ENCODE assay signal across 22 cellular contexts in genomic region chr10:11015371-11015934, GRCh38. TPM values are rescaled to one million over a fixed set of nuclear protein-coding genes. Genes with fewer than 3 reads are reported as not detected.
DNase-seq lines count a peak whose midpoint lies in the region; ATAC-seq and TF ChIP-seq lines count a peak whose summit lies in the region.
"Had no signal": no experiment of that assay in that cellular context is flagged by ENCODE, and none has a peak within 500 bp of the region (broad histone marks: within the 10 kb centered on the region; RNA-seq: fewer than 3 reads in every experiment).

No MANE protein-coding gene starts in this region.

- H3K27ac ChIP-seq in heart right ventricle = peak overlapping the region in 7 of 10 donors; percentile 13 to 92 (median 49)
- H3K27ac ChIP-seq in right cardiac atrium (ENCODE audit: low read length) = no peak overlapping the region
- peak overlapping the region; percentile 59 for H3K27ac ChIP-seq in upper lobe of right lung
- no peak overlapping the region for H3K27ac ChIP-seq in Karpas-422 (ENCODE audit: low read length)
- H3K27ac ChIP-seq: A549, PC-9, thoracic aorta had no signal

- peaks cover 0 to 71% (median 34%) of the 10 kb centered on the region in 9 donors for H3K4me1 ChIP-seq in heart right ventricle
- H3K4me1 ChIP-seq in right cardiac atrium (ENCODE audit: control insufficient read depth, insufficient read depth, low read length) = peaks cover 2% of the 10 kb centered on the region
- peaks cover 24% of the 10 kb centered on the region for H3K4me1 ChIP-seq in upper lobe of right lung
- peaks cover 3% of the 10 kb centered on the region; the same call in 1 of the 2 replicates for H3K4me1 ChIP-seq in Karpas-422 (ENCODE audit: low read length)

- H3K36me3 ChIP-seq in heart right ventricle (no peaks in the 10 kb centered on the region), upper lobe of right lung (no peaks in the 10 kb centered on the region), Karpas-422 (ENCODE audit: insufficient read depth, low read length) (no peaks in the 10 kb centered on the region)
- H3K36me3 ChIP-seq: thoracic aorta had no signal

- DNase-seq in heart right ventricle (no peak), right cardiac atrium (no peak), epidermal melanocyte (ENCODE audit: insufficient read length, low spot score) (peak; percentile 26), neural crest cell (ENCODE audit: low read depth, low spot score) (no peak), upper lobe of right lung (no peak), Karpas-422 (no peak), cerebellar nuclear complex (lab: John Stamatoyannopoulos, UW) (no peak)
- DNase-seq: activated CD4-positive, CD25-positive, alpha-beta regulatory T cell treated with anti-CD3 and anti-CD28 coated beads, Interleukin-2, amount 50 U/mL, for 72 hours; activated naive CD8-positive, alpha-beta T cell treated with anti-CD3 and anti-CD28 coated beads, Interleukin-2, amount 50 U/mL, for 24 hours; effector CD4-positive, alpha-beta T cell; hippocampal formation; Kasumi-1; NCI-H1417; NCI-H2171 treated with DMSO at 0.1 percent for 48 hours; PC-9; SK-N-SH; stimulated activated CD4-positive, alpha-beta T cell treated with anti-CD3 and anti-CD28 coated beads, Interleukin-4, amount 100 ng/mL, for 4 hours; T1000 had no signal

- H3K27me3 Mint-ChIP-seq in neural crest cell (ENCODE audit: low read depth) = peaks cover 25% of the 10 kb centered on the region

- ATAC-seq in heart right ventricle = no peak
- no peak for ATAC-seq in right cardiac atrium
- no peak for ATAC-seq in upper lobe of right lung
- ATAC-seq in GM21619 (IDR thresholded peaks at IDR 0.05; ENCODE audit: unreplicated experiment) = no peak
- ATAC-seq: A549; activated naive CD8-positive, alpha-beta T cell treated with anti-CD3 and anti-CD28 coated beads, Interleukin-2, amount 50 U/mL, for 24 hours had no signal

- H4K20me1 ChIP-seq in Karpas-422 (ENCODE audit: insufficient read depth, low read depth, low read length) = no peaks in the 10 kb centered on the region

- intact Hi-C loops in heart right ventricle (cut with DNase I) = loop anchor here in 4 of 10 donors (5.0 to 10.0 kb wide), 7 partner anchors 103 to 247 kb away; no protein-coding TSS in a partner anchor
- intact Hi-C loops in right cardiac atrium (cut with DNase I) = loop anchor here in 2 of 4 donors (10.0 kb wide), 2 partner anchors 101 to 221 kb away; no protein-coding TSS in a partner anchor
- intact Hi-C loops in upper lobe of right lung (cut with DNase I) = no loop called here

- H3K4me1 Mint-ChIP-seq in neural crest cell = peaks cover 82% of the 10 kb centered on the region

- H3K27ac Mint-ChIP-seq in neural crest cell (ENCODE audit: unreplicated experiment) = peak overlapping the region; percentile 94
- H3K27ac Mint-ChIP-seq: activated naive CD8-positive, alpha-beta T cell treated with anti-CD3 and anti-CD28 coated beads, Interleukin-2, amount 50 U/mL, for 24 hours had no signal

- H3K36me3 Mint-ChIP-seq in neural crest cell (ENCODE audit: low read depth) = no peaks in the 10 kb centered on the region

- H3K4me2 ChIP-seq in Karpas-422 (ENCODE audit: low read depth, low read length, poor library complexity, severe bottlenecking) = no peak overlapping the region
- H3K4me2 ChIP-seq: A549, PC-9, SK-N-SH had no signal

- H3K9ac ChIP-seq in Karpas-422 (ENCODE audit: low read length) = no peak overlapping the region
- H3K9ac ChIP-seq: SK-N-SH had no signal

- no peaks in the 10 kb centered on the region for H3K9me3 Mint-ChIP-seq in neural crest cell
- H3K9me3 Mint-ChIP-seq: activated naive CD8-positive, alpha-beta T cell treated with anti-CD3 and anti-CD28 coated beads, Interleukin-2, amount 50 U/mL, for 24 hours had no signal

- TF ChIP-seq CTCF in heart right ventricle (IDR thresholded peaks at IDR 0.05) = no peak
- no peak for TF ChIP-seq CTCF in neural crest cell (conservative IDR thresholded peaks at IDR 0.05)
- TF ChIP-seq CTCF in upper lobe of right lung (IDR thresholded peaks at IDR 0.05) = no peak

- H3K9me3 ChIP-seq in heart right ventricle (no peaks in the 10 kb centered on the region), right cardiac atrium (ENCODE audit: control insufficient read depth, low read length) (no peaks in the 10 kb centered on the region), upper lobe of right lung (no peaks in the 10 kb centered on the region), Karpas-422 (ENCODE audit: low read length) (no peaks in the 10 kb centered on the region)
- H3K9me3 ChIP-seq: A549, mucosa of descending colon, SK-N-SH, thoracic aorta had no signal

- 74 to 79% methylated on average over 2 of the region's 2 CpGs for WGBS in heart right ventricle, 2 donors
- WGBS in right cardiac atrium = 70% methylated on average over 2 of the region's 2 CpGs

- H3K9me2 ChIP-seq in Karpas-422 (replicated peaks; ENCODE audit: insufficient read depth, low read length) = no peaks in the 10 kb centered on the region
- H3K9me2 ChIP-seq: SK-N-SH had no signal

- H3K79me2 ChIP-seq in Karpas-422 (ENCODE audit: low read length) = no peaks in the 10 kb centered on the region

- H2AFZ ChIP-seq in Karpas-422 (ENCODE audit: low read length) = no peak overlapping the region
- H2AFZ ChIP-seq: PC-9 had no signal

- H3K4me3 Mint-ChIP-seq in neural crest cell = peak overlapping the region; percentile 64
- H3K4me3 Mint-ChIP-seq: activated naive CD8-positive, alpha-beta T cell treated with anti-CD3 and anti-CD28 coated beads, Interleukin-2, amount 50 U/mL, for 24 hours had no signal

- peaks cover 0 to 54% (median 0%) of the 10 kb centered on the region in 7 donors for H3K27me3 ChIP-seq in heart right ventricle
- H3K27me3 ChIP-seq in right cardiac atrium (ENCODE audit: control insufficient read depth, insufficient read depth) = no peaks in the 10 kb centered on the region
- peaks cover 12% of the 10 kb centered on the region for H3K27me3 ChIP-seq in upper lobe of right lung
- no peaks in the 10 kb centered on the region for H3K27me3 ChIP-seq in Karpas-422 (ENCODE audit: low read length)

- no peak overlapping the region for H3K4me3 ChIP-seq in heart right ventricle
- no peak overlapping the region for H3K4me3 ChIP-seq in right cardiac atrium (ENCODE audit: low read length)
- no peak overlapping the region for H3K4me3 ChIP-seq in upper lobe of right lung
- H3K4me3 ChIP-seq in Karpas-422 (ENCODE audit: low read length) = no peak overlapping the region
- H3K4me3 ChIP-seq: A549, mucosa of descending colon, PC-9, thoracic aorta had no signal

RNA-seq across cellular contexts. Expression of gene CELF2, which starts 2.2 kb away (rescaled TPM):
- 10 to 100 TPM; 61.9 to 90.9 (median 82.2) TPM for total RNA-seq in heart right ventricle
- polyA plus RNA-seq in heart right ventricle = 10 to 100 TPM; 13.0 to 18.3 TPM
- total RNA-seq in right cardiac atrium = 10 to 100 TPM; 73.7 to 87.0 (median 81.1) TPM
- polyA plus RNA-seq in right cardiac atrium = 19.4 TPM
- total RNA-seq in neural crest cell = 77.6 and 82.8 TPM in 2 replicates
- 110 TPM for total RNA-seq in upper lobe of right lung
- 0.14 and 2.3 TPM in 2 replicates for total RNA-seq in Karpas-422 (2014; rRNA removed; shearing (Covaris generic); ENCODE audit: low replicate concordance)
- total RNA-seq: PC-9 had no signal

Comparison
In these comparisons a context has a peak if more than half of its experiments do, and no peak if none do; other contexts are left out.
1. H3K27ac ChIP-seq: peak in heart right ventricle (7 of 10) and upper lobe of right lung (single experiment); none in right cardiac atrium (single experiment) and Karpas-422 (single experiment).
2. RNA of gene CELF2, which starts 2.2 kb away (total RNA-seq): 110 TPM in upper lobe of right lung (single experiment), 73.7 to 87.0 TPM in right cardiac atrium, 61.9 to 90.9 TPM in heart right ventricle and 77.6 to 82.8 TPM in neural crest cell; 0.14 to 2.3 TPM in Karpas-422; every median in the first group is over 10 times any median in the second.